ENCODE assay signal across 1 cellular context in the genomic region with DNA sequence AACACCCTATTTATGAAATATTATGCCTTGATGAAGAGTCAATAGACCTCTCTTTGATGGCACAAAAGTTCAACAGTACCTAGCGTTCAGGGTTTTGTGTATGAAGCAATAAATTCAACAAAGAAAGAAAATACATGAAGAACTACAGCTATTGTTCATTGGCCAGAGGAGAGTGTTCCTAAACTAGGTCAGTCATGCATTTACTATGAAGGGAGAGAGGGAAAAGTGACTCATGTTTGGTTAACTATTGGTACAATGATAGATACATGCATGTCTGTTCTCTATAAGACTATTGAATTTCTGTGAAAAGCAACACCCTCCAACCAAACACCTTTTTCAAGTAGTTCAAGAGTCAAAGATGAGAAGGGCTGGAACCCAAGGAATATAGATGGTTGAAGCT.
TF ChIP-seq lines count a peak whose summit lies in the region.

No MANE protein-coding gene starts in this region.

TF ChIP-seq in SK-N-SH, 30 proteins besides CTCF, POLR2A, EP300 and RAD21 (continued from another document):
- TF ChIP-seq, protein P1, sequence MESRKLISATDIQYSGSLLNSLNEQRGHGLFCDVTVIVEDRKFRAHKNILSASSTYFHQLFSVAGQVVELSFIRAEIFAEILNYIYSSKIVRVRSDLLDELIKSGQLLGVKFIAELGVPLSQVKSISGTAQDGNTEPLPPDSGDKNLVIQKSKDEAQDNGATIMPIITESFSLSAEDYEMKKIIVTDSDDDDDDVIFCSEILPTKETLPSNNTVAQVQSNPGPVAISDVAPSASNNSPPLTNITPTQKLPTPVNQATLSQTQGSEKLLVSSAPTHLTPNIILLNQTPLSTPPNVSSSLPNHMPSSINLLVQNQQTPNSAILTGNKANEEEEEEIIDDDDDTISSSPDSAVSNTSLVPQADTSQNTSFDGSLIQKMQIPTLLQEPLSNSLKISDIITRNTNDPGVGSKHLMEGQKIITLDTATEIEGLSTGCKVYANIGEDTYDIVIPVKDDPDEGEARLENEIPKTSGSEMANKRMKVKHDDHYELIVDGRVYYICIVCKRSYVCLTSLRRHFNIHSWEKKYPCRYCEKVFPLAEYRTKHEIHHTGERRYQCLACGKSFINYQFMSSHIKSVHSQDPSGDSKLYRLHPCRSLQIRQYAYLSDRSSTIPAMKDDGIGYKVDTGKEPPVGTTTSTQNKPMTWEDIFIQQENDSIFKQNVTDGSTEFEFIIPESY (IDR thresholded peaks at IDR 0.05; ENCODE audit: borderline replicate concordance, low read depth), result no peak
- TF ChIP-seq, protein P2, sequence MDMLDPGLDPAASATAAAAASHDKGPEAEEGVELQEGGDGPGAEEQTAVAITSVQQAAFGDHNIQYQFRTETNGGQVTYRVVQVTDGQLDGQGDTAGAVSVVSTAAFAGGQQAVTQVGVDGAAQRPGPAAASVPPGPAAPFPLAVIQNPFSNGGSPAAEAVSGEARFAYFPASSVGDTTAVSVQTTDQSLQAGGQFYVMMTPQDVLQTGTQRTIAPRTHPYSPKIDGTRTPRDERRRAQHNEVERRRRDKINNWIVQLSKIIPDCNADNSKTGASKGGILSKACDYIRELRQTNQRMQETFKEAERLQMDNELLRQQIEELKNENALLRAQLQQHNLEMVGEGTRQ (IDR thresholded peaks at IDR 0.05; ENCODE audit: borderline replicate concordance, low read depth, low read length), result no peak
